8 cellular contexts compared by ENCODE assay signal in genomic region chr19:6802336-6803035, GRCh38. TPM values are rescaled to one million over a fixed set of nuclear protein-coding genes. Genes with fewer than 3 reads are reported as not detected.
DNase-seq lines count a peak whose midpoint lies in the region; ATAC-seq lines count a peak whose summit lies in the region.

No MANE protein-coding gene starts in this region.

- peak overlapping the region; percentile 11 for H3K27ac ChIP-seq in caudate nucleus (ENCODE audit: low read depth, low read length)

- ATAC-seq in GM18870 (IDR thresholded peaks at IDR 0.05; ENCODE audit: unreplicated experiment) (peak; percentile 46), HG03469 (IDR thresholded peaks at IDR 0.05; ENCODE audit: unreplicated experiment) (peak; percentile 33), GM19023 (IDR thresholded peaks at IDR 0.05; ENCODE audit: unreplicated experiment) (no peak)

- DNase-seq in UCSD-AML1 (lab: John Stamatoyannopoulos, UW; ENCODE audit: unreplicated experiment) (peak; percentile 85), caudate nucleus (lab: John Stamatoyannopoulos, UW) (peak in 8 of 61 donors; percentile 0 to 7 (median 4)), posterior vena cava (ENCODE audit: low spot score) (peak; percentile 82), retina (no peak), COLO668 (lab: John Stamatoyannopoulos, UW; ENCODE audit: unreplicated experiment) (no peak)

- intact Hi-C loops in posterior vena cava (cut with DNase I), result no loop called here

RNA-seq across cellular contexts. Expression of gene VAV1, which starts 30.0 kb away (rescaled TPM):
- total RNA-seq in posterior vena cava, result 1 to 10 TPM; 6.4 to 7.8 TPM

RNA-seq across cellular contexts. Expression of gene SH2D3A, which starts 35.3 kb away (rescaled TPM):
- total RNA-seq in posterior vena cava, result under 1 TPM; 0.37 to 0.52 TPM

Comparison
In these comparisons a context has a peak if more than half of its experiments do, and no peak if none do; other contexts are left out.
1. DNase-seq: peak in UCSD-AML1 (single experiment) and posterior vena cava (single experiment); none in retina (single experiment) and COLO668 (single experiment).